13 cellular contexts compared by ENCODE assay signal in genomic region chr22:30876925-30877553, GRCh38.
A peak's percentile ranks its signal among the peaks of the same experiment; 100 is the strongest.
DNase-seq lines count a peak whose midpoint lies in the region; ATAC-seq, FAIRE-seq and TF ChIP-seq lines count a peak whose summit lies in the region.
"Had no signal": no experiment of that assay in that cellular context is flagged by ENCODE, and none has a peak within 500 bp of the region (broad histone marks: within the 10 kb centered on the region; RNA-seq: fewer than 3 reads in every experiment).

No MANE protein-coding gene starts in this region.

- H3K9me3 ChIP-seq in tibial artery: no peaks in the 10 kb centered on the region

- TF ChIP-seq CTCF in tibial artery (IDR thresholded peaks at IDR 0.05): no peak

- H3K36me3 ChIP-seq in tibial artery: no peaks in the 10 kb centered on the region

- intact Hi-C loops in tibial artery (cut with DNase I; ENCODE audit: low total_unique reads): no loop called here

- H3K27me3 ChIP-seq in tibial artery: no peaks in the 10 kb centered on the region

- no peak overlapping the region for H3K27ac ChIP-seq in tibial artery

- ATAC-seq in HG03439 (IDR thresholded peaks at IDR 0.05; ENCODE audit: unreplicated experiment): no peak
- ATAC-seq: left colon had no signal

- H3K4me1 ChIP-seq in tibial artery: no peaks in the 10 kb centered on the region

- no peak for FAIRE-seq in RCC 7860 (lab: Jason Lieb, UNC)

- no peak overlapping the region for H3K4me3 ChIP-seq in tibial artery

- DNase-seq in NCI-H345 (lab: John Stamatoyannopoulos, UW) (peak; percentile 46), NCI-H345 treated with DMSO at 0.1 percent for 48 hours (lab: John Stamatoyannopoulos, UW; ENCODE audit: unreplicated experiment) (no peak), cerebellar nuclear complex (lab: John Stamatoyannopoulos, UW) (peak; percentile 56 to 74), islet precursor cell (peak; percentile 37), tibial artery (peak; percentile 19 to 32), RCC 7860 (ENCODE audit: low spot score) (no peak)
- DNase-seq in stimulated activated CD4-positive, alpha-beta T cell treated with anti-CD3 and anti-CD28 coated beads, Interleukin-1b, Interleukin-23, amount 100 ng/mL, for 48 hours: no peak
- DNase-seq: activated naive CD8-positive, alpha-beta T cell treated with anti-CD3 and anti-CD28 coated beads for 36 hours; GDM1; NCI-H1048; SHP77 had no signal

Comparison
In these comparisons a context has a peak if more than half of its experiments do, and no peak if none do; other contexts are left out.
1. DNase-seq: peak in NCI-H345 (single experiment), cerebellar nuclear complex (2 of 2), islet precursor cell (single experiment) and tibial artery (2 of 2); none in NCI-H345 treated with DMSO at 0.1 percent for 48 hours (single experiment), stimulated activated CD4-positive, alpha-beta T cell treated with anti-CD3 and anti-CD28 coated beads, Interleukin-1b, Interleukin-23, amount 100 ng/mL, for 48 hours (single experiment) and RCC 7860 (single experiment).